ENCODE assay signal across 14 cellular contexts in genomic region chr19:33290956-33291622, GRCh38. TPM values are rescaled to one million over a fixed set of nuclear protein-coding genes. Genes with fewer than 3 reads are reported as not detected.
A peak's percentile ranks its signal among the peaks of the same experiment; 100 is the strongest.
DNase-seq lines count a peak whose midpoint lies in the region; ATAC-seq, FAIRE-seq and TF ChIP-seq lines count a peak whose summit lies in the region.
"Had no signal": no experiment of that assay in that cellular context is flagged by ENCODE, and none has a peak within 500 bp of the region (broad histone marks: within the 10 kb centered on the region; RNA-seq: fewer than 3 reads in every experiment).

No MANE protein-coding gene starts in this region.

- peak overlapping the region; percentile 70 to 84 for H3K27ac ChIP-seq in A549
- H3K27ac ChIP-seq: gastroesophageal sphincter, KMS-11 had no signal

- TF ChIP-seq RAD21 in A549 (conservative IDR thresholded peaks at IDR 0.05 in 1 of 2, IDR thresholded peaks at IDR 0.05 in 1 of 2) = no peak

- peak; percentile 7 for FAIRE-seq in A549 (lab: Jason Lieb, UNC)
- no peak for FAIRE-seq in HTR-8/SVneo (lab: Jason Lieb, UNC)

- TF ChIP-seq EP300 in A549 (IDR thresholded peaks at IDR 0.05) = no peak

- no peak for TF ChIP-seq CTCF in A549 (IDR thresholded peaks at IDR 0.05)
- TF ChIP-seq CTCF in epithelial cell of esophagus (IDR thresholded peaks at IDR 0.05; ENCODE audit: insufficient read depth, low read depth, low read length, missing control alignments) = no peak
- no peak for TF ChIP-seq CTCF in mucosa of descending colon (IDR thresholded peaks at IDR 0.05)

- WGBS in A549 (ENCODE audit: missing lambda C conversion rate) = 71% methylated on average over 14 of the region's 14 CpGs

- H3K36me3 ChIP-seq in mucosa of descending colon (ENCODE audit: low read depth) = no peaks in the 10 kb centered on the region
- H3K36me3 ChIP-seq: gastroesophageal sphincter had no signal

- peaks cover 28% of the 10 kb centered on the region for H3K9me3 ChIP-seq in A549
- peaks cover 3% of the 10 kb centered on the region for H3K9me3 ChIP-seq in mucosa of descending colon

- CTCF ChIA-PET in A549 (lab: Yijun Ruan, JAX) = interaction anchor here (0.8 to 36.6 kb wide), 8 partner anchors 11 to 116 kb away, joined by 3 to 603 read pairs (median 14); partner anchors contain the start of gene CEBPA

- H3K4me1 ChIP-seq in A549 (peaks cover 42% of the 10 kb centered on the region), mucosa of descending colon (ENCODE audit: low read depth) (peaks cover 43% of the 10 kb centered on the region)

- H3K4me3 ChIP-seq in A549 = no peak overlapping the region
- no peak overlapping the region for H3K4me3 ChIP-seq in epithelial cell of esophagus (ENCODE audit: low read length)
- no peak overlapping the region for H3K4me3 ChIP-seq in mucosa of descending colon
- H3K4me3 ChIP-seq: gastroesophageal sphincter had no signal

- POLR2A ChIA-PET in A549 (lab: Yijun Ruan, JAX) = interaction anchor here (1.4 to 4.1 kb wide), 3 partner anchors 12 to 114 kb away, joined by 3 to 33 read pairs (median 6); partner anchors contain the start of genes CEBPA and CEBPG

- H3K4me2 ChIP-seq in A549 = peak overlapping the region; percentile 57
- H3K4me2 ChIP-seq: KMS-11 had no signal

- peak; percentile 60 for ATAC-seq in A549
- peak; percentile 72 for ATAC-seq in mucosa of descending colon
- no peak for ATAC-seq in HG03571 (IDR thresholded peaks at IDR 0.05; ENCODE audit: unreplicated experiment)
- ATAC-seq: activated T-helper 17 cell treated with anti-CD3 and anti-CD28 coated beads, Interleukin-2, amount 50 U/mL, for 72 hours; gastroesophageal sphincter had no signal

- peak; percentile 65 to 87 for DNase-seq in A549 (ENCODE audit: low read depth in 1 of 2, low spot score in 1 of 2)
- peak; percentile 41 for DNase-seq in HTR-8/SVneo (ENCODE audit: insufficient read length, low spot score)
- DNase-seq in epithelial cell of esophagus (ENCODE audit: low read depth) = peak; percentile 89
- peak; percentile 66 to 80 (median 78) for DNase-seq in mucosa of descending colon
- no peak for DNase-seq in NCI-H2171 treated with DMSO at 0.1 percent for 48 hours (lab: John Stamatoyannopoulos, UW)
- DNase-seq in mucosa of gallbladder (ENCODE audit: low spot score) = no peak
- DNase-seq in MV-4-11 (lab: John Stamatoyannopoulos, UW) = no peak
- DNase-seq: activated CD4-positive, alpha-beta T cell treated with anti-CD3 and anti-CD28 coated beads, Interleukin-2, amount 50 U/mL, for 48 hours; SHP77; T1000 had no signal

- TF ChIP-seq POLR2A in A549 (IDR thresholded peaks at IDR 0.05; ENCODE audit: low read length) = no peak

- intact Hi-C loops in mucosa of descending colon (cut with DNase I, micrococcal nuclease) = no loop called here

TF ChIP-seq in A549, 52 proteins besides CTCF, POLR2A, EP300 and RAD21:
- TF ChIP-seq SREBF2 (IDR thresholded peaks at IDR 0.05) (no peak), FOSL2 (IDR thresholded peaks at IDR 0.05) (no peak), FOSL2 (CRISPR knock-in tag; IDR thresholded peaks at IDR 0.05) (peak; percentile 65), JUN (IDR thresholded peaks at IDR 0.05) (0 out of 5 replicates have a peak, but pooled peaks of 1 of the 2 experiments have one; percentile 24), MAX (IDR thresholded peaks at IDR 0.05) (peak; percentile 4; the same call in 1 of the 2 replicates)

RNA-seq across cellular contexts. Expression of gene CEBPA, which starts 11.2 kb away (rescaled TPM):
- polyA plus RNA-seq in A549 (2011; rRNA removed) = 3.5 and 4.3 TPM in 2 replicates
- polyA plus RNA-seq in A549 (2012; cell fraction: cytosol; rRNA removed) = 4.5 and 6.6 TPM in 2 replicates
- 3.8 and 4.5 TPM in 2 replicates for polyA plus RNA-seq in A549 (2012; cell fraction: nucleus; rRNA removed)
- 6.2 to 6.6 TPM (median 6.3 TPM) in 3 replicates for polyA plus RNA-seq in A549 (2017; fragmentation: RNase III; extraction: RNeasy Plus Mini Kit Qiagen cat#74134 plus additional on column Dnase treatment)
- 5.2 and 5.7 TPM in 2 replicates for polyA minus RNA-seq in A549 (2011; rRNA and poly(A)+ RNA removed)
- total RNA-seq in mucosa of descending colon = 10 to 100 TPM; 30.1 to 73.2 (median 66.1) TPM
- total RNA-seq in mucosa of gallbladder = 22.2 TPM

Comparison
In these comparisons a context has a peak if more than half of its experiments do, and no peak if none do; other contexts are left out.
1. DNase-seq: peak in A549 (2 of 2), HTR-8/SVneo (single experiment), epithelial cell of esophagus (single experiment) and mucosa of descending colon (3 of 3); none in NCI-H2171 treated with DMSO at 0.1 percent for 48 hours (single experiment), mucosa of gallbladder (single experiment) and MV-4-11 (single experiment).